Comparison of ENCODE assay signal across 21 cellular contexts in genomic region chr14:72598328-72598727, GRCh38.
DNase-seq lines count a peak whose midpoint lies in the region; ATAC-seq, FAIRE-seq and TF ChIP-seq lines count a peak whose summit lies in the region.
"Had no signal": no experiment of that assay in that cellular context is flagged by ENCODE, and none has a peak within 500 bp of the region (broad histone marks: within the 10 kb centered on the region; RNA-seq: fewer than 3 reads in every experiment).

No MANE protein-coding gene starts in this region.

- no peaks in the 10 kb centered on the region for H3K36me3 Mint-ChIP-seq in stimulated activated naive B cell treated with anti-CD40 and anti-IgM and Interleukin-4, amounts not matched to agents 10 μg/mL and 1 μg/mL and 100 μg/mL, for 72 hours
- H3K36me3 Mint-ChIP-seq: activated naive CD8-positive, alpha-beta T cell treated with anti-CD3 and anti-CD28 coated beads for 36 hours; naive thymus-derived CD8-positive, alpha-beta T cell had no signal

- peak; percentile 40 for DNase-seq in GM12891 (ENCODE audit: insufficient read length, low spot score)
- DNase-seq in NCI-H526 (lab: John Stamatoyannopoulos, UW) = peak; percentile 73 to 84
- no peak for DNase-seq in stimulated activated naive B cell treated with anti-CD40 and anti-IgM and Interleukin-4, amounts not matched to agents 10 μg/mL and 1 μg/mL and 100 μg/mL, for 72 hours
- no peak for DNase-seq in HUDEP-2 (lab: John Stamatoyannopoulos, UW; ENCODE audit: unreplicated experiment in 76 of 76)
- no peak for DNase-seq in NCI-H748 (lab: John Stamatoyannopoulos, UW; ENCODE audit: unreplicated experiment)
- DNase-seq: activated CD8-positive, alpha-beta memory T cell treated with anti-CD3 and anti-CD28 coated beads for 24 hours; activated naive CD8-positive, alpha-beta T cell treated with anti-CD3 and anti-CD28 coated beads for 36 hours; body of pancreas; KBM-7; mammary epithelial cell; naive thymus-derived CD8-positive, alpha-beta T cell; NCI-H1092; NCI-H2171; stimulated activated CD4-positive, alpha-beta T cell treated with anti-CD3 and anti-CD28 coated beads, Interleukin-2, amount 100 ng/mL, for 48 hours; uterus had no signal

- H3K4me3 Mint-ChIP-seq in stimulated activated naive B cell treated with anti-CD40 and anti-IgM and Interleukin-4, amounts not matched to agents 10 μg/mL and 1 μg/mL and 100 μg/mL, for 72 hours = peak overlapping the region; percentile 25 to 53
- H3K4me3 Mint-ChIP-seq: activated naive CD8-positive, alpha-beta T cell treated with anti-CD3 and anti-CD28 coated beads for 36 hours; naive thymus-derived CD8-positive, alpha-beta T cell; T-helper 2 cell treated with Interferon-gamma antibody and Interleukin-4, amounts not matched to agents 5 μg/mL and 100 μg/mL, for 36 hours had no signal

- H3K9me3 Mint-ChIP-seq in stimulated activated naive B cell treated with anti-CD40 and anti-IgM and Interleukin-4, amounts not matched to agents 10 μg/mL and 1 μg/mL and 100 μg/mL, for 72 hours = no peaks in the 10 kb centered on the region
- H3K9me3 Mint-ChIP-seq: activated naive CD8-positive, alpha-beta T cell treated with anti-CD3 and anti-CD28 coated beads for 36 hours; naive thymus-derived CD8-positive, alpha-beta T cell had no signal

- peak; percentile 62 for ATAC-seq in HG02642 (IDR thresholded peaks at IDR 0.05; ENCODE audit: poor library complexity, unreplicated experiment)
- peak; percentile 49 to 63 for ATAC-seq in stimulated activated naive B cell treated with anti-CD40 and anti-IgM and Interleukin-4, amounts not matched to agents 10 μg/mL and 1 μg/mL and 100 μg/mL, for 72 hours (replicated peaks)
- ATAC-seq in GM18909 (IDR thresholded peaks at IDR 0.05; ENCODE audit: poor library complexity, unreplicated experiment) = no peak
- ATAC-seq: body of pancreas; naive thymus-derived CD8-positive, alpha-beta T cell had no signal

- H3K27ac Mint-ChIP-seq in stimulated activated naive B cell treated with anti-CD40 and anti-IgM and Interleukin-4, amounts not matched to agents 10 μg/mL and 1 μg/mL and 100 μg/mL, for 72 hours = peak overlapping the region; percentile 31
- H3K27ac Mint-ChIP-seq: activated naive CD8-positive, alpha-beta T cell treated with anti-CD3 and anti-CD28 coated beads for 36 hours; naive thymus-derived CD8-positive, alpha-beta T cell; T-helper 2 cell treated with Interferon-gamma antibody and Interleukin-4, amounts not matched to agents 5 μg/mL and 100 μg/mL, for 36 hours had no signal

- TF ChIP-seq POLR2A in GM12891 (IDR thresholded peaks at IDR 0.05; ENCODE audit: low read depth, low read length) = no peak

- FAIRE-seq in GM12891 (lab: Jason Lieb, UNC) = peak; percentile 82
- FAIRE-seq: colon, endometrium, islet of Langerhans had no signal

- peaks cover 14 to 16% of the 10 kb centered on the region in 2 donors for H3K27me3 Mint-ChIP-seq in stimulated activated naive B cell treated with anti-CD40 and anti-IgM and Interleukin-4, amounts not matched to agents 10 μg/mL and 1 μg/mL and 100 μg/mL, for 72 hours

- H3K4me1 Mint-ChIP-seq in stimulated activated naive B cell treated with anti-CD40 and anti-IgM and Interleukin-4, amounts not matched to agents 10 μg/mL and 1 μg/mL and 100 μg/mL, for 72 hours = peaks cover 36 to 48% of the 10 kb centered on the region in 2 donors

TF ChIP-seq in GM12891, 5 proteins besides CTCF, POLR2A, EP300 and RAD21:
- TF ChIP-seq SPI1 (IDR thresholded peaks at IDR 0.05; ENCODE audit: low read depth, low read length) (no peak), POU2F2 (IDR thresholded peaks at IDR 0.05; ENCODE audit: low read depth, low read length) (peak; percentile 98)

Comparison
In these comparisons a context has a peak if more than half of its experiments do, and no peak if none do; other contexts are left out.
1. DNase-seq: peak in GM12891 (single experiment) and NCI-H526 (2 of 2); none in stimulated activated naive B cell treated with anti-CD40 and anti-IgM and Interleukin-4, amounts not matched to agents 10 μg/mL and 1 μg/mL and 100 μg/mL, for 72 hours (single experiment), HUDEP-2 (0 of 76) and NCI-H748 (single experiment).